In genomic region chr11:86990520-86990919, GRCh38 we compare ENCODE assay signal across 13 cellular contexts. TPM values are rescaled to one million over a fixed set of nuclear protein-coding genes. Genes with fewer than 3 reads are reported as not detected.
DNase-seq lines count a peak whose midpoint lies in the region; ATAC-seq and TF ChIP-seq lines count a peak whose summit lies in the region.
"Had no signal": no experiment of that assay in that cellular context is flagged by ENCODE, and none has a peak within 500 bp of the region (broad histone marks: within the 10 kb centered on the region; RNA-seq: fewer than 3 reads in every experiment).

No MANE protein-coding gene starts in this region.

- peak overlapping the region; percentile 55 for H3K27ac Mint-ChIP-seq in endodermal cell
- H3K27ac Mint-ChIP-seq: activated B cell treated with CpG ODN at 0.5 μM for 24 hours had no signal

- peak; percentile 82 for DNase-seq in EH (ENCODE audit: low read depth)
- peak; percentile 50 for DNase-seq in NCI-H69 (lab: John Stamatoyannopoulos, UW)
- DNase-seq in endodermal cell: peak; percentile 79
- no peak for DNase-seq in activated CD8-positive, alpha-beta memory T cell treated with anti-CD3 and anti-CD28 coated beads, Interleukin-2, amount 50 U/mL, for 4 hours
- no peak for DNase-seq in RPMI8226
- DNase-seq in NCI-H2029 (lab: John Stamatoyannopoulos, UW): no peak
- DNase-seq: activated B cell treated with CpG ODN at 0.5 μM for 24 hours, activated gamma-delta T cell, GOT3, nucleus accumbens had no signal

- no peaks in the 10 kb centered on the region for H3K27me3 Mint-ChIP-seq in endodermal cell (ENCODE audit: insufficient read depth)

- no peak overlapping the region for H3K4me3 Mint-ChIP-seq in endodermal cell
- H3K4me3 Mint-ChIP-seq: activated B cell treated with CpG ODN at 0.5 μM for 24 hours had no signal

- H3K36me3 ChIP-seq in endodermal cell (ENCODE audit: control insufficient read depth, insufficient read depth, low read length): no peaks in the 10 kb centered on the region
- H3K36me3 ChIP-seq in mesodermal cell (ENCODE audit: control insufficient read depth, insufficient read depth, low read length): no peaks in the 10 kb centered on the region
- H3K36me3 ChIP-seq: thoracic aorta had no signal

- H3K9ac ChIP-seq in endodermal cell (ENCODE audit: extremely low read depth, low read length, poor library complexity, severe bottlenecking): no peak overlapping the region

- H3K27me3 ChIP-seq in endodermal cell (ENCODE audit: control insufficient read depth, insufficient read depth, low read length, poor library complexity, severe bottlenecking): no peaks in the 10 kb centered on the region

- H3K9me3 Mint-ChIP-seq in endodermal cell: no peaks in the 10 kb centered on the region
- H3K9me3 Mint-ChIP-seq: activated B cell treated with CpG ODN at 0.5 μM for 24 hours had no signal

- ATAC-seq in GM18520 (IDR thresholded peaks at IDR 0.05; ENCODE audit: unreplicated experiment): no peak

- H3K4me1 Mint-ChIP-seq in endodermal cell: peaks cover 33% of the 10 kb centered on the region
- H3K4me1 Mint-ChIP-seq: activated B cell treated with CpG ODN at 0.5 μM for 24 hours had no signal

- H3K4me1 ChIP-seq in endodermal cell (ENCODE audit: control insufficient read depth, insufficient read depth, low read length) (peaks cover 14% of the 10 kb centered on the region), mesodermal cell (ENCODE audit: control insufficient read depth, insufficient read depth, low read length, poor library complexity, severe bottlenecking) (peaks cover 37% of the 10 kb centered on the region)

- TF ChIP-seq CTCF in endodermal cell (conservative IDR thresholded peaks at IDR 0.05): no peak

- H3K36me3 Mint-ChIP-seq in endodermal cell (ENCODE audit: low read depth): no peaks in the 10 kb centered on the region

- 8% methylated on average over 3 of the region's 3 CpGs; no CpG with 5 or more reads in 1 of the 2 experiments for WGBS in endodermal cell (ENCODE audit: insufficient coverage in 1 of 2, insufficient read length in 1 of 2), 2 experiments
- WGBS in mesodermal cell (ENCODE audit: insufficient coverage in 2 of 2), 2 experiments: 0% methylated on average over 2 of the region's 3 CpGs; no CpG with 5 or more reads in 1 of the 2 experiments

- H3K9me3 ChIP-seq in endodermal cell (ENCODE audit: control insufficient read depth, low read length) (no peaks in the 10 kb centered on the region), mesodermal cell (ENCODE audit: control insufficient read depth, low read length) (no peaks in the 10 kb centered on the region)
- H3K9me3 ChIP-seq: thoracic aorta had no signal

- no peak overlapping the region for H3K4me3 ChIP-seq in endodermal cell (ENCODE audit: low read length)
- no peak overlapping the region for H3K4me3 ChIP-seq in mesodermal cell (ENCODE audit: extremely low read depth, insufficient read depth, low read length, poor library complexity, severe bottlenecking)
- H3K4me3 ChIP-seq: thoracic aorta had no signal

- H3K27ac ChIP-seq in endodermal cell (ENCODE audit: low read depth, low read length) (no peak overlapping the region), mesodermal cell (ENCODE audit: low read depth, low read length, severe bottlenecking) (peak overlapping the region; percentile 80)
- H3K27ac ChIP-seq: thoracic aorta had no signal

RNA-seq across cellular contexts. Expression of gene FZD4, which starts 35.3 kb away (rescaled TPM):
- total RNA-seq in endodermal cell: 10 to 100 TPM; 52.1 to 53.9 TPM
- 11.2 TPM for polyA plus RNA-seq in endodermal cell (2013, experiment 1 of 2)
- polyA plus RNA-seq in endodermal cell (2013, experiment 2 of 2): 11.4 TPM
- polyA plus RNA-seq in mesodermal cell (2013, experiment 1 of 2): 18.9 TPM
- 15.9 TPM for polyA plus RNA-seq in mesodermal cell (2013, experiment 2 of 2)
- total RNA-seq: activated B cell treated with CpG ODN at 0.5 μM for 24 hours had no signal

RNA-seq across cellular contexts. Expression of gene TMEM135, which starts 47.2 kb away (rescaled TPM):
- 100 to 1,000 TPM; 111 to 113 TPM for total RNA-seq in endodermal cell
- 44.7 TPM for polyA plus RNA-seq in endodermal cell (2013, experiment 1 of 2)
- polyA plus RNA-seq in endodermal cell (2013, experiment 2 of 2): 36.0 TPM
- polyA plus RNA-seq in mesodermal cell (2013, experiment 1 of 2): 49.2 TPM
- 58.8 TPM for polyA plus RNA-seq in mesodermal cell (2013, experiment 2 of 2)

Comparison
In these comparisons a context has a peak if more than half of its experiments do, and no peak if none do; other contexts are left out.
1. DNase-seq: peak in EH (single experiment), NCI-H69 (single experiment) and endodermal cell (single experiment); none in activated CD8-positive, alpha-beta memory T cell treated with anti-CD3 and anti-CD28 coated beads, Interleukin-2, amount 50 U/mL, for 4 hours (single experiment), RPMI8226 (single experiment) and NCI-H2029 (single experiment).